ENCODE assay signal across 38 cellular contexts in genomic region chr1:165917166-165917565, GRCh38.
"Had no signal": no experiment of that assay in that cellular context is flagged by ENCODE, and none has a peak within 500 bp of the region (broad histone marks: within the 10 kb centered on the region; RNA-seq: fewer than 3 reads in every experiment).

No MANE protein-coding gene starts in this region.

- H3K27me3 Mint-ChIP-seq: activated naive CD4-positive, alpha-beta T cell treated with anti-CD3 and anti-CD28 coated beads, Interleukin-2, amount 10 ng/mL, durations not matched to agents 7 days and 5 days; activated naive CD8-positive, alpha-beta T cell; activated T-cell treated with anti-CD3 and anti-CD28 coated beads, Interleukin-2, amount 50 U/mL, for 24 hours; activated T-helper 17 cell treated with anti-CD3 and anti-CD28 coated beads, Interleukin-2, amount 50 U/mL, for 72 hours; brain; central memory CD8-positive, alpha-beta T cell had no signal

- H3K27ac ChIP-seq: adrenal gland, ascending aorta, body of pancreas, brain microvascular endothelial cell, breast epithelium, cardiac muscle cell had no signal

- H3K36me3 Mint-ChIP-seq: activated naive CD4-positive, alpha-beta T cell treated with anti-CD3 and anti-CD28 coated beads, Interleukin-2, amount 10 ng/mL, durations not matched to agents 7 days and 5 days; activated naive CD4-positive, alpha-beta T cell treated with anti-CD3 and anti-CD28 coated beads, Interleukin-2, amount 50 U/mL, for 72 hours; activated naive CD8-positive, alpha-beta T cell; activated naive CD8-positive, alpha-beta T cell treated with anti-CD3 and anti-CD28 coated beads for 36 hours; activated naive CD8-positive, alpha-beta T cell treated with anti-CD3 and anti-CD28 coated beads, Interleukin-2, amount 10 ng/mL, durations not matched to agents 7 days and 5 days; brain had no signal

- H3K36me3 ChIP-seq: adrenal gland, ascending aorta, breast epithelium, cardiac muscle cell had no signal

- DNase-seq: activated effector memory CD4-positive, alpha-beta T cell treated with anti-CD3 and anti-CD28 coated beads, Interleukin-2, amount 50 U/mL, for 16 hours; activated effector memory CD4-positive, alpha-beta T cell treated with Interleukin-2 at 50 U/mL for 16 hours; activated gamma-delta T cell; activated gamma-delta T cell treated with Interleukin-2 at 50 U/mL for 16 hours; activated naive CD4-positive, alpha-beta T cell; activated naive CD4-positive, alpha-beta T cell treated with anti-CD3 and anti-CD28 coated beads for 36 hours; activated naive CD4-positive, alpha-beta T cell treated with anti-CD3 and anti-CD28 coated beads, Interleukin-2, amount 10 ng/mL, durations not matched to agents 7 days and 5 days; activated naive CD4-positive, alpha-beta T cell treated with anti-CD3 and anti-CD28 coated beads, Interleukin-2, amount 50 U/mL, for 16 hours; activated naive CD4-positive, alpha-beta T cell treated with Interleukin-2 at 50 U/mL for 16 hours; activated naive CD8-positive, alpha-beta T cell treated with anti-CD3 and anti-CD28 coated beads for 36 hours; activated naive CD8-positive, alpha-beta T cell treated with anti-CD3 and anti-CD28 coated beads, Interleukin-2, amount 10 ng/mL, durations not matched to agents 7 days and 5 days; activated naive CD8-positive, alpha-beta T cell treated with anti-CD3 and anti-CD28 coated beads, Interleukin-2, amount 50 U/mL, for 24 hours; activated T-cell treated with anti-CD3 and anti-CD28 coated beads, Interleukin-2, amount 50 U/mL, for 1 hour; activated T-cell treated with anti-CD3 and anti-CD28 coated beads, Interleukin-2, amount 50 U/mL, for 24 hours; activated T-cell treated with anti-CD3 and anti-CD28 coated beads, Interleukin-2, amount 50 U/mL, for 4 hours; activated T-cell treated with anti-CD3 and anti-CD28 coated beads, Interleukin-2, amount 50 U/mL, for 48 hours; activated T-cell treated with anti-CD3 and anti-CD28 coated beads, Interleukin-2, amount 50 U/mL, for 72 hours; adrenal gland; amniotic stem cell; amygdala; anterior cingulate cortex; aorta; body of pancreas; brain microvascular endothelial cell; caudate nucleus; central memory CD4-positive, alpha-beta T cell; cerebellar nuclear complex had no signal

- H3K4me3 Mint-ChIP-seq: activated naive CD4-positive, alpha-beta T cell treated with anti-CD3 and anti-CD28 coated beads for 36 hours; activated naive CD4-positive, alpha-beta T cell treated with anti-CD3 and anti-CD28 coated beads, Interleukin-2, amount 10 ng/mL, durations not matched to agents 7 days and 5 days; activated naive CD4-positive, alpha-beta T cell treated with anti-CD3 and anti-CD28 coated beads, Interleukin-2, amount 50 U/mL, for 24 hours; activated naive CD8-positive, alpha-beta T cell; activated naive CD8-positive, alpha-beta T cell treated with anti-CD3 and anti-CD28 coated beads for 36 hours; activated naive CD8-positive, alpha-beta T cell treated with anti-CD3 and anti-CD28 coated beads, Interleukin-2, amount 10 ng/mL, durations not matched to agents 7 days and 5 days; activated naive CD8-positive, alpha-beta T cell treated with anti-CD3 and anti-CD28 coated beads, Interleukin-2, amount 50 U/mL, for 24 hours; activated T-cell treated with anti-CD3 and anti-CD28 coated beads, Interleukin-2, amount 50 U/mL, for 24 hours; activated T-cell treated with anti-CD3 and anti-CD28 coated beads, Interleukin-2, amount 50 U/mL, for 4 hours; activated T-cell treated with anti-CD3 and anti-CD28 coated beads, Interleukin-2, amount 50 U/mL, for 72 hours; activated T-helper 1 cell treated with anti-CD3 and anti-CD28 coated beads, Interleukin-12 subunit alpha, Interleukin-12 subunit beta, Interleukin-2, Interleukin-4 antibody, amounts not matched to agents 30 ng/mL and 10 ng/mL and 1 ng/mL, durations not matched to agents 14 hours and 24 hours and 36 hours; activated T-helper 17 cell treated with anti-CD3 and anti-CD28 coated beads, Interleukin-2, amount 50 U/mL, for 72 hours; brain; central memory CD8-positive, alpha-beta T cell had no signal

- H3K27me3 ChIP-seq: adrenal gland, ascending aorta, body of pancreas, brain microvascular endothelial cell, breast epithelium, cardiac muscle cell had no signal

- H3K4me1 Mint-ChIP-seq: activated naive CD4-positive, alpha-beta T cell treated with anti-CD3 and anti-CD28 coated beads, Interleukin-2, amount 10 ng/mL, durations not matched to agents 7 days and 5 days; activated naive CD4-positive, alpha-beta T cell treated with anti-CD3 and anti-CD28 coated beads, Interleukin-2, amount 50 U/mL, for 24 hours; activated naive CD8-positive, alpha-beta T cell treated with anti-CD3 and anti-CD28 coated beads, Interleukin-2, amount 50 U/mL, for 24 hours; activated T-helper 17 cell treated with anti-CD3 and anti-CD28 coated beads, Interleukin-2, amount 50 U/mL, for 72 hours had no signal

- H3K9me3 Mint-ChIP-seq: activated naive CD4-positive, alpha-beta T cell treated with anti-CD3 and anti-CD28 coated beads for 36 hours; activated naive CD4-positive, alpha-beta T cell treated with anti-CD3 and anti-CD28 coated beads, Interleukin-2, amount 10 ng/mL, durations not matched to agents 7 days and 5 days; activated naive CD4-positive, alpha-beta T cell treated with anti-CD3 and anti-CD28 coated beads, Interleukin-2, amount 50 U/mL, for 24 hours; activated naive CD4-positive, alpha-beta T cell treated with anti-CD3 and anti-CD28 coated beads, Interleukin-2, amount 50 U/mL, for 72 hours; activated naive CD8-positive, alpha-beta T cell treated with anti-CD3 and anti-CD28 coated beads for 36 hours; activated naive CD8-positive, alpha-beta T cell treated with anti-CD3 and anti-CD28 coated beads, Interleukin-2, amount 10 ng/mL, durations not matched to agents 7 days and 5 days; activated naive CD8-positive, alpha-beta T cell treated with anti-CD3 and anti-CD28 coated beads, Interleukin-2, amount 50 U/mL, for 24 hours; activated T-cell treated with anti-CD3 and anti-CD28 coated beads, Interleukin-2, amount 50 U/mL, for 24 hours; activated T-cell treated with anti-CD3 and anti-CD28 coated beads, Interleukin-2, amount 50 U/mL, for 4 hours; activated T-cell treated with anti-CD3 and anti-CD28 coated beads, Interleukin-2, amount 50 U/mL, for 72 hours; activated T-helper 1 cell treated with anti-CD3 and anti-CD28 coated beads, Interleukin-12 subunit alpha, Interleukin-12 subunit beta, Interleukin-2, Interleukin-4 antibody, amounts not matched to agents 30 ng/mL and 10 ng/mL and 1 ng/mL, durations not matched to agents 14 hours and 24 hours and 36 hours; activated T-helper 17 cell treated with anti-CD3 and anti-CD28 coated beads, Interleukin-2, amount 50 U/mL, for 72 hours; activated T-helper 2 cell treated with anti-CD3 and anti-CD28 coated beads, Interferon-gamma antibody, Interleukin-2, Interleukin-4, amounts not matched to agents 10 μg/mL and 5 μg/mL and 100 μg/mL, durations not matched to agents 14 hours and 24 hours and 36 hours; brain; central memory CD8-positive, alpha-beta T cell had no signal

- ATAC-seq: activated naive CD4-positive, alpha-beta T cell treated with anti-CD3 and anti-CD28 coated beads, Interleukin-2, amount 50 U/mL, for 72 hours; activated naive CD8-positive, alpha-beta T cell treated with anti-CD3 and anti-CD28 coated beads, Interleukin-2, amount 50 U/mL, for 24 hours; activated T-cell treated with anti-CD3 and anti-CD28 coated beads, Interleukin-2, amount 50 U/mL, for 4 hours; activated T-cell treated with anti-CD3 and anti-CD28 coated beads, Interleukin-2, amount 50 U/mL, for 72 hours; activated T-helper 17 cell treated with anti-CD3 and anti-CD28 coated beads, Interleukin-2, amount 50 U/mL, for 72 hours; body of pancreas had no signal

- H3K9me3 ChIP-seq: adrenal gland, ascending aorta, body of pancreas, breast epithelium had no signal

- H3K4me3 ChIP-seq: adrenal gland, ascending aorta, body of pancreas, breast epithelium, cardiac muscle cell had no signal

- H3K4me1 ChIP-seq: adrenal gland, breast epithelium had no signal

- H3K27ac Mint-ChIP-seq: activated naive CD4-positive, alpha-beta T cell treated with anti-CD3 and anti-CD28 coated beads for 36 hours; activated naive CD4-positive, alpha-beta T cell treated with anti-CD3 and anti-CD28 coated beads, Interleukin-2, amount 10 ng/mL, durations not matched to agents 7 days and 5 days; activated naive CD4-positive, alpha-beta T cell treated with anti-CD3 and anti-CD28 coated beads, Interleukin-2, amount 50 U/mL, for 72 hours; activated naive CD8-positive, alpha-beta T cell; activated naive CD8-positive, alpha-beta T cell treated with anti-CD3 and anti-CD28 coated beads for 36 hours; activated naive CD8-positive, alpha-beta T cell treated with anti-CD3 and anti-CD28 coated beads, Interleukin-2, amount 10 ng/mL, durations not matched to agents 7 days and 5 days; activated naive CD8-positive, alpha-beta T cell treated with anti-CD3 and anti-CD28 coated beads, Interleukin-2, amount 50 U/mL, for 24 hours; activated T-cell treated with anti-CD3 and anti-CD28 coated beads, Interleukin-2, amount 50 U/mL, for 24 hours; activated T-cell treated with anti-CD3 and anti-CD28 coated beads, Interleukin-2, amount 50 U/mL, for 72 hours; activated T-helper 1 cell treated with anti-CD3 and anti-CD28 coated beads, Interleukin-12 subunit alpha, Interleukin-12 subunit beta, Interleukin-2, Interleukin-4 antibody, amounts not matched to agents 30 ng/mL and 10 ng/mL and 1 ng/mL, durations not matched to agents 14 hours and 24 hours and 36 hours; activated T-helper 2 cell treated with anti-CD3 and anti-CD28 coated beads, Interferon-gamma antibody, Interleukin-2, Interleukin-4, amounts not matched to agents 10 μg/mL and 5 μg/mL and 100 μg/mL, durations not matched to agents 14 hours and 24 hours and 36 hours; brain had no signal
